32 cellular contexts compared by ENCODE assay signal in the genomic region with DNA sequence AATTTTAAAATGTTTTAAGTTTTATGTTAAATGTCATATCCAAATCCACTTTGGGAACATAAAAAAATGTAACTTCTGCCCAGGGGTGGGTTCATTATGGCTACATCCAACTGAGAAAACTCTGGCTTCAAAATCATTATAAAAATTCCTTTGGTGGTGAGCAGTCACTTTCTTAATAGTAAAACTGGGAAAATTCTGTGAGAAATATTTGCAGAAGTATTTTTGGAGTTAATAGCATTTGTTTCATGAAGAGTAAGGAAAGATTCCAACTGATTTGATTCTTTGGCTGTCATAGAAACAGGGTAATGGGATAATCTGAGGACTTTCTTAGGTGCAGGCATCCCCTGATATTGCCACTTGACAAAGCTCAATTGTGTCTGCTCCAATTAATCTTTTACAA. TPM values are rescaled to one million over a fixed set of nuclear protein-coding genes. Genes with fewer than 3 reads are reported as not detected.
"Had no signal": no experiment of that assay in that cellular context is flagged by ENCODE, and none has a peak within 500 bp of the region (broad histone marks: within the 10 kb centered on the region; RNA-seq: fewer than 3 reads in every experiment).

No MANE protein-coding gene starts in this region.

- H3K9me3 ChIP-seq: ovary, psoas muscle, right lobe of liver, sigmoid colon, spleen, suprapubic skin, testis, tibial artery, transverse colon, upper lobe of right lung, vagina had no signal

- DNase-seq: natural killer cell; occipital lobe; ovary; posterior cingulate gyrus; psoas muscle; right cardiac atrium; right lobe of liver; sigmoid colon; spleen; stimulated activated CD4-positive, alpha-beta T cell treated with anti-CD3 and anti-CD28 coated beads, Interleukin-12 subunit alpha, Interleukin-12 subunit beta, amount 100 ng/mL, for 4 hours; stimulated activated CD4-positive, alpha-beta T cell treated with anti-CD3 and anti-CD28 coated beads, Interleukin-1b, Interleukin-23, amount 100 ng/mL, for 48 hours; stimulated activated CD4-positive, alpha-beta T cell treated with anti-CD3 and anti-CD28 coated beads, Interleukin-4, amount 100 ng/mL, for 1 hour; stimulated activated CD4-positive, alpha-beta T cell treated with anti-CD3 and anti-CD28 coated beads, Interleukin-4, amount 100 ng/mL, for 4 hours; stimulated activated CD8-positive, alpha-beta memory T cell treated with anti-CD3 and anti-CD28 coated beads, Interleukin-4, amount 100 ng/mL, for 48 hours; stimulated activated naive CD4-positive, alpha-beta T cell; stimulated activated naive CD8-positive, alpha-beta T cell treated with anti-CD3 and anti-CD28 coated beads, Interleukin-15, amount 100 ng/mL, for 72 hours; stimulated activated naive CD8-positive, alpha-beta T cell treated with anti-CD3 and anti-CD28 coated beads, Interleukin-15, Interleukin-2, amounts not matched to agents 100 U/mL and 50 U/mL, for 24 hours; substantia nigra; testis; tibial artery; transverse colon; upper lobe of right lung had no signal

- H2AFZ ChIP-seq: neural progenitor cell, parathyroid adenoma had no signal

- H3K27ac ChIP-seq: neural progenitor cell, ovary, parathyroid adenoma, psoas muscle, right lobe of liver, sigmoid colon, skin epidermis, spleen, suprapubic skin, testis, tibial artery, transverse colon, upper lobe of right lung, vagina had no signal

- H3K4me1 ChIP-seq: neural progenitor cell, parathyroid adenoma, psoas muscle, right lobe of liver, sigmoid colon, spleen, suprapubic skin, testis, tibial artery, transverse colon, upper lobe of right lung, vagina had no signal

- H3K27me3 ChIP-seq: neural progenitor cell, ovary, right lobe of liver, sigmoid colon, suprapubic skin, testis, tibial artery, transverse colon, upper lobe of right lung, vagina had no signal

- H3K36me3 ChIP-seq: neural progenitor cell, ovary, right lobe of liver, sigmoid colon, spleen, suprapubic skin, tibial artery, transverse colon, upper lobe of right lung, vagina had no signal

- H3K4me3 ChIP-seq: neural progenitor cell, ovary, psoas muscle, right lobe of liver, sigmoid colon, skin epidermis, smooth muscle cell, spleen, suprapubic skin, testis, tibial artery, transverse colon, upper lobe of right lung, vagina had no signal

- H3K79me2 ChIP-seq: parathyroid adenoma had no signal

- ATAC-seq: natural killer cell; psoas muscle; right cardiac atrium; right lobe of liver; stimulated activated memory B cell treated with anti-CD40 and anti-IgM and Interleukin-4, amounts not matched to agents 10 μg/mL and 1 μg/mL and 100 μg/mL, for 72 hours; stimulated activated naive CD8-positive, alpha-beta T cell treated with anti-CD3 and anti-CD28 coated beads, Interleukin-15, amount 100 ng/mL, for 72 hours; upper lobe of right lung had no signal

RNA-seq across cellular contexts. Expression of gene CPA3, which starts 38.8 kb away (rescaled TPM):
- total RNA-seq: occipital lobe, progenitor cell of endocrine pancreas, renal cortical epithelial cell, smooth muscle cell had no signal
- polyA plus RNA-seq: neural cell, smooth muscle cell had no signal
